In the genomic region with DNA sequence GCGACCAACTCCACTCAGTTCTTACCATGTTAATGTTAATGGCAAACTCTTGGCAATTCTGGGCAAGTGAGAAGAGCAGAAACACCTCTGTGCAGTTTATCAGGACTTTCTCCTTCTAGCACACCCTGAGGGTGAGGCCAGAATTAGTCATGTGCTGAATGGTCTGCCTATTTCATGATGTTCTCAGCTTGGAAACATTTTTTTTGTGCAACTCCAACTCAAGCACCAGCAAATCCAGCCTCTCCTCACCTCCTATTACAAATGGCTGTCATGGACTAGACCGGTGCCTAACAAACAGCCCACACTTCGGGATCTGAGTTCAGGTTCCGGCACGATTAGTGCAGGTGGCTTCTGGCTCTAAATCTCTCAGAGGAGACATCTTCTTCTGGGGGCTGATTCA, we compare ENCODE assay signal across 11 cellular contexts.
DNase-seq lines count a peak whose midpoint lies in the region; ATAC-seq and TF ChIP-seq lines count a peak whose summit lies in the region.
"Had no signal": no experiment of that assay in that cellular context is flagged by ENCODE, and none has a peak within 500 bp of the region (broad histone marks: within the 10 kb centered on the region; RNA-seq: fewer than 3 reads in every experiment).

No MANE protein-coding gene starts in this region.

- TF ChIP-seq POLR2A in ovary (IDR thresholded peaks at IDR 0.05): no peak

- H3K9me3 Mint-ChIP-seq in CD14-positive monocyte: no peaks in the 10 kb centered on the region
- H3K9me3 Mint-ChIP-seq: stimulated activated naive CD8-positive, alpha-beta T cell treated with anti-CD3 and anti-CD28 coated beads, Interleukin-15, Interleukin-2, amounts not matched to agents 100 ng/mL and 50 ng/mL, for 24 hours had no signal

- peaks cover 18% of the 10 kb centered on the region for H3K4me1 Mint-ChIP-seq in CD14-positive monocyte

- no peak overlapping the region for H3K4me3 ChIP-seq in AG04449 (ENCODE audit: low read depth, low read length)
- H3K4me3 ChIP-seq in RWPE2 (ENCODE audit: severe bottlenecking): no peak overlapping the region
- no peak overlapping the region for H3K4me3 ChIP-seq in ovary

- H3K27me3 ChIP-seq in RWPE2 (ENCODE audit: insufficient read depth, poor library complexity, severe bottlenecking) (no peaks in the 10 kb centered on the region), ovary (no peaks in the 10 kb centered on the region)

- H3K27ac ChIP-seq in RWPE2 (ENCODE audit: poor library complexity, severe bottlenecking): peak overlapping the region; percentile 100
- H3K27ac ChIP-seq in ovary: peak overlapping the region; percentile 78 to 92

- H3K4me3 Mint-ChIP-seq in CD14-positive monocyte: no peak overlapping the region
- H3K4me3 Mint-ChIP-seq: B cell; stimulated activated naive CD8-positive, alpha-beta T cell treated with anti-CD3 and anti-CD28 coated beads, Interleukin-15, Interleukin-2, amounts not matched to agents 100 ng/mL and 50 ng/mL, for 24 hours had no signal

- TF ChIP-seq CTCF in AG04449 (IDR thresholded peaks at IDR 0.05; ENCODE audit: insufficient read depth, low read length, missing control alignments) (no peak), RWPE2 (IDR thresholded peaks at IDR 0.05; ENCODE audit: poor library complexity, severe bottlenecking) (no peak), ovary (IDR thresholded peaks at IDR 0.05) (no peak), CD14-positive monocyte (IDR thresholded peaks at IDR 0.05) (no peak)

- peaks cover 0 to 12% of the 10 kb centered on the region in 2 donors for H3K36me3 Mint-ChIP-seq in CD14-positive monocyte

- DNase-seq in AG04449 (ENCODE audit: low read depth, low spot score) (peak; percentile 59), RWPE2 (ENCODE audit: low spot score) (no peak), fibroblast of peridontal ligament (ENCODE audit: extremely low read depth) (peak; percentile 84), ovary (peak in 1 of 5 donors; percentile 53), GOT3 (lab: John Stamatoyannopoulos, UW) (no peak), CD14-positive monocyte (ENCODE audit: low spot score) (no peak), COLO668 (lab: John Stamatoyannopoulos, UW; ENCODE audit: unreplicated experiment) (no peak)
- DNase-seq: KBM-7 had no signal

- POLR2A ChIA-PET in AG04449 (lab: Yijun Ruan, JAX): interaction anchor here (0.7 to 2.3 kb wide), 8 partner anchors 11 to 298 kb away, joined by 3 to 11 read pairs (median 6); a partner anchor contains a TSS

- CTCF ChIA-PET in AG04449 (lab: Yijun Ruan, JAX): interaction anchor here (0.7 to 1.8 kb wide), 4 partner anchors 172 to 298 kb away, joined by 4 to 7 read pairs (median 4); no protein-coding TSS in a partner anchor

- H3K4me1 ChIP-seq in RWPE2 (ENCODE audit: insufficient read depth, poor library complexity, severe bottlenecking): peaks cover 81% of the 10 kb centered on the region
- peaks cover 40% of the 10 kb centered on the region for H3K4me1 ChIP-seq in ovary (ENCODE audit: insufficient read depth)

- 79 to 96% (median 90%) methylated on average over 5 of the region's 5 CpGs for WGBS in ovary, 3 donors

- no peaks in the 10 kb centered on the region for H3K9me3 ChIP-seq in RWPE2 (ENCODE audit: severe bottlenecking)
- H3K9me3 ChIP-seq in ovary: no peaks in the 10 kb centered on the region

- TF ChIP-seq EP300 in ovary (IDR thresholded peaks at IDR 0.05): no peak

- intact Hi-C loops in ovary (cut with DNase I): loop anchor here (2.0 to 10.0 kb wide), 8 partner anchors 110 to 602 kb away; a partner anchor contains a TSS
- intact Hi-C loops in CD14-positive monocyte (cut with micrococcal nuclease): no loop called here

- H3K27ac Mint-ChIP-seq in CD14-positive monocyte: peak overlapping the region in 1 of 7 donors; percentile 63
- H3K27ac Mint-ChIP-seq: B cell; stimulated activated naive CD8-positive, alpha-beta T cell treated with anti-CD3 and anti-CD28 coated beads, Interleukin-15, Interleukin-2, amounts not matched to agents 100 ng/mL and 50 ng/mL, for 24 hours had no signal

- ATAC-seq in RWPE2 (ENCODE audit: low read depth): peak; percentile 24
- no peak for ATAC-seq in GM19395 (IDR thresholded peaks at IDR 0.05; ENCODE audit: unreplicated experiment)

- H3K36me3 ChIP-seq in RWPE2 (ENCODE audit: low read depth) (no peaks in the 10 kb centered on the region), ovary (no peaks in the 10 kb centered on the region)

- peaks cover 0 to 1% (median 1%) of the 10 kb centered on the region in 3 donors for H3K27me3 Mint-ChIP-seq in CD14-positive monocyte (ENCODE audit: low read depth in 3 of 3)
- H3K27me3 Mint-ChIP-seq: B cell; stimulated activated naive CD8-positive, alpha-beta T cell treated with anti-CD3 and anti-CD28 coated beads, Interleukin-15, Interleukin-2, amounts not matched to agents 100 ng/mL and 50 ng/mL, for 24 hours had no signal

Comparison
In these comparisons a context has a peak if more than half of its experiments do, and no peak if none do; other contexts are left out.
1. DNase-seq: peak in AG04449 (single experiment) and fibroblast of peridontal ligament (single experiment); none in RWPE2 (single experiment), GOT3 (single experiment), CD14-positive monocyte (single experiment) and COLO668 (single experiment).
2. intact Hi-C loops: an anchor here in ovary (2.0 to 10.0 kb wide); none called in CD14-positive monocyte.